18 cellular contexts compared by ENCODE assay signal in the genomic region with DNA sequence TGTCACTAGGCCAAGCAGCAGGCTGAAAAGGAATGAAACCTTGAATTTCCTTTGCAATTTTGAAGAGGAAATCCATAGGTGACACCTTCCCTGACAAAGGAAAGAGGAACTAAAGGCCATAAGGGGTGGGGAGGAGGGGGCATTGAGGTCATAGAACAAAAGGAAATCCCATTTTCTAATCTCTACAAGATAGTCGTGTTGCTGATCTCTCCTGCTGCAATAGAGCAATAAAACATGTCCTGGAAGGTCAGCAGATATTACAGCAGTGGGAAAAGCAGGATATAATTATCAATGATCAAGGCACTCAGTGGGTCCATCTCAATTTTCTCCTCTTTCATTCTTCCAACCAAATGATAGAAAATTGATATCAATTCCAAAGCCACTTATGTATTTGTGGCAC. TPM values are rescaled to one million over a fixed set of nuclear protein-coding genes. Genes with fewer than 3 reads are reported as not detected.
A peak's percentile ranks its signal among the peaks of the same experiment; 100 is the strongest.
DNase-seq lines count a peak whose midpoint lies in the region; ATAC-seq and TF ChIP-seq lines count a peak whose summit lies in the region.
"Had no signal": no experiment of that assay in that cellular context is flagged by ENCODE, and none has a peak within 500 bp of the region (broad histone marks: within the 10 kb centered on the region; RNA-seq: fewer than 3 reads in every experiment).

No MANE protein-coding gene starts in this region.

- H3K36me3 Mint-ChIP-seq in endothelial cell (ENCODE audit: low read depth, unreplicated experiment): no peaks in the 10 kb centered on the region
- H3K36me3 Mint-ChIP-seq: CD8-positive, alpha-beta T cell had no signal

- peak; percentile 23 for DNase-seq in SKM-1 (lab: John Stamatoyannopoulos, UW; ENCODE audit: unreplicated experiment)
- no peak for DNase-seq in SKM-1 treated with dmso at 0.1 percent for 144 hours (lab: John Stamatoyannopoulos, UW; ENCODE audit: unreplicated experiment)
- peak; percentile 73 for DNase-seq in NCI-H2227 treated with DMSO at 0.1 percent for 48 hours (lab: John Stamatoyannopoulos, UW)
- DNase-seq in endothelial cell (ENCODE audit: low spot score): no peak
- DNase-seq in SIG-M5 (lab: John Stamatoyannopoulos, UW): no peak
- DNase-seq in LoVo (ENCODE audit: low spot score): no peak
- DNase-seq: 8988T; C1 segment of cervical spinal cord; CD8-positive, alpha-beta T cell; DMS153; IMR-90; Karpas-422; NCI-H1694 treated with DMSO at 0.1 percent for 48 hours; NCI-H510A; NCI-H774; NK-92 treated with Interleukin-12 subunit alpha and Interleukin-12 subunit beta, amount 100 ng/mL, for 24 hours had no signal

- no peak overlapping the region for H3K4me3 Mint-ChIP-seq in endothelial cell (ENCODE audit: unreplicated experiment)
- H3K4me3 Mint-ChIP-seq: CD8-positive, alpha-beta T cell had no signal

- no peak for ATAC-seq in GM19463 (IDR thresholded peaks at IDR 0.05; ENCODE audit: unreplicated experiment)
- ATAC-seq: CD8-positive, alpha-beta T cell; Panc1 had no signal

- H3K27me3 Mint-ChIP-seq in endothelial cell (ENCODE audit: unreplicated experiment): no peaks in the 10 kb centered on the region

- H3K4me1 Mint-ChIP-seq in endothelial cell (ENCODE audit: unreplicated experiment): peaks cover 2% of the 10 kb centered on the region

- no peaks in the 10 kb centered on the region for H3K9me3 Mint-ChIP-seq in endothelial cell (ENCODE audit: unreplicated experiment)
- H3K9me3 Mint-ChIP-seq: CD8-positive, alpha-beta T cell had no signal

- H3K27ac Mint-ChIP-seq in endothelial cell (ENCODE audit: unreplicated experiment): peak overlapping the region; percentile 77
- H3K27ac Mint-ChIP-seq: CD8-positive, alpha-beta T cell had no signal

- no peak for TF ChIP-seq CTCF in endothelial cell (IDR thresholded peaks at IDR 0.05; ENCODE audit: unreplicated experiment)

RNA-seq across cellular contexts. Expression of gene RAP2A, which starts 20.3 kb away (rescaled TPM):
- total RNA-seq in endothelial cell (ENCODE audit: unreplicated experiment): 52.3 TPM

Comparison
In these comparisons a context has a peak if more than half of its experiments do, and no peak if none do; other contexts are left out.
1. DNase-seq: peak in SKM-1 (single experiment) and NCI-H2227 treated with DMSO at 0.1 percent for 48 hours (single experiment); none in SKM-1 treated with dmso at 0.1 percent for 144 hours (single experiment), endothelial cell (single experiment), SIG-M5 (single experiment) and LoVo (single experiment).